Comparison of ENCODE assay signal across 8 cellular contexts in the genomic region with DNA sequence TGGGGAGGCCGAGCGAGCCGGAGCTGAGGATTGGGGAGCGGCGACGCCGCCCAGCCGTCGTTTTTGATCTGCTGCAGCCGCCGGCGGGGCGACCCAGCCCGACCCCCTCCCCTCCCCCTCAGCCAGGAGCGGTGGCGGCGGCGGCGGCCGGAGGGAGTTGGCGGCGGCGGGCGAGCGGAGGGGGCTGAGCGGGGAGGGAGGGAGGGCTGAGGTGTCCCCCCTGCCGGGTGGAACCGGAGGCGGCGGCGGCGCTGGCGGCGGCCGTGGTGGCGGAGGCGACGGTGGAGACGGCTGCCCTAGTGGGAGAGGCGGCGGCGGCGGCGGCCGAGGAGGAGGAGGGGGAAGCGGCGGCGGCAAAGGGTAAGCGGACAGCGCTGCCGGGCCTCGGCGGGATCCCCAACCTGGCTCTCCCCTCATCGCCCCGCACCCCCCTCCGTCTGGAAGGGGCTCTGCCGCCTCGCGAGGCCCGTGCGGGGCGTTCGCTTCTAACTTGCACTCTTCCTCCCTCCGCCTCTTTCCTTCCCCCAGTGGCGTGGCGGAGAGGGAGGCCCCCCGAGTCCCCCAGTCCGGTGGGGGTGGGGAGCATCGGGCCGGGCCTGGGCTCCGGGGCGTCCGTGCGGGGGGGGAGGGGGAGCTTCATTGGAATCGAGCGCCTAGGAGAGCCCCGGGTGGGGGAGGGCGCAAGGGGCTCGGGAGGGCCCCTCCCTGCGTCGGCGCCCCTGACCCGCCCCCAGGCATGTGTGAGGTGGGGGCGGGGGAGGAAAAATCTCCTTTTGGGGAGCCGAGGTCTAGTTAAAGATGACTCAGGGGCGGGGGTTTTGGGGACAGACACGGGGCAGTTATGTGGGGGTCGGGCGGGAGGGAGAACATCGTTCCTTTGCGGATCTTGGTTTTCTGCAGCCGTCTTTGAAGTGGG. TPM values are rescaled to one million over a fixed set of nuclear protein-coding genes. Genes with fewer than 3 reads are reported as not detected.
DNase-seq lines count a peak whose midpoint lies in the region; ATAC-seq and TF ChIP-seq lines count a peak whose summit lies in the region.

A gene with protein sequence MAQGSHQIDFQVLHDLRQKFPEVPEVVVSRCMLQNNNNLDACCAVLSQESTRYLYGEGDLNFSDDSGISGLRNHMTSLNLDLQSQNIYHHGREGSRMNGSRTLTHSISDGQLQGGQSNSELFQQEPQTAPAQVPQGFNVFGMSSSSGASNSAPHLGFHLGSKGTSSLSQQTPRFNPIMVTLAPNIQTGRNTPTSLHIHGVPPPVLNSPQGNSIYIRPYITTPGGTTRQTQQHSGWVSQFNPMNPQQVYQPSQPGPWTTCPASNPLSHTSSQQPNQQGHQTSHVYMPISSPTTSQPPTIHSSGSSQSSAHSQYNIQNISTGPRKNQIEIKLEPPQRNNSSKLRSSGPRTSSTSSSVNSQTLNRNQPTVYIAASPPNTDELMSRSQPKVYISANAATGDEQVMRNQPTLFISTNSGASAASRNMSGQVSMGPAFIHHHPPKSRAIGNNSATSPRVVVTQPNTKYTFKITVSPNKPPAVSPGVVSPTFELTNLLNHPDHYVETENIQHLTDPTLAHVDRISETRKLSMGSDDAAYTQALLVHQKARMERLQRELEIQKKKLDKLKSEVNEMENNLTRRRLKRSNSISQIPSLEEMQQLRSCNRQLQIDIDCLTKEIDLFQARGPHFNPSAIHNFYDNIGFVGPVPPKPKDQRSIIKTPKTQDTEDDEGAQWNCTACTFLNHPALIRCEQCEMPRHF (plus strand): TSS at position 57 of the 916 bp plus-strand sequence. CDS start 52,286 bp downstream, outside the sequence.

- peaks cover 73% of the 10 kb centered on the region for H3K79me2 ChIP-seq in OCI-LY3 (ENCODE audit: low read length)
- H3K79me2 ChIP-seq in neural cell (replicated peaks; ENCODE audit: insufficient read depth, low read length) = peaks cover 46% of the 10 kb centered on the region

- peaks cover 32% of the 10 kb centered on the region for H3K4me1 ChIP-seq in OCI-LY3 (ENCODE audit: low read length)

- no peak for TF ChIP-seq CTCF in OCI-LY3 (IDR thresholded peaks at IDR 0.05; ENCODE audit: low read depth, low read length)
- no peak for TF ChIP-seq CTCF in neural cell (IDR thresholded peaks at IDR 0.05; ENCODE audit: poor library complexity, severe bottlenecking)

- no peak for TF ChIP-seq RAD21 in neural cell (conservative IDR thresholded peaks at IDR 0.05)

- no peaks in the 10 kb centered on the region for H3K9me3 Mint-ChIP-seq in activated T-cell treated with anti-CD3 and anti-CD28 coated beads, Interleukin-2, amount 50 U/mL, for 24 hours

- peaks cover 44% of the 10 kb centered on the region for H3K4me1 Mint-ChIP-seq in activated T-cell treated with anti-CD3 and anti-CD28 coated beads, Interleukin-2, amount 50 U/mL, for 24 hours (ENCODE audit: low read depth)

- H3K36me3 Mint-ChIP-seq in activated T-cell treated with anti-CD3 and anti-CD28 coated beads, Interleukin-2, amount 50 U/mL, for 24 hours (ENCODE audit: low read depth) = peaks cover 38% of the 10 kb centered on the region

- H3K9ac ChIP-seq in OCI-LY3 (ENCODE audit: low read length) (peak within 1 kb of the TSS; percentile 99), neural cell (ENCODE audit: low read length) (peak within 1 kb of the TSS; percentile 91)

- peaks cover 5% of the 10 kb centered on the region for H3F3A ChIP-seq in neural cell (ENCODE audit: insufficient read depth, low read length, poor library complexity, severe bottlenecking)

- H4K20me1 ChIP-seq in OCI-LY3 (ENCODE audit: insufficient read depth, low read length) (peaks cover 38% of the 10 kb centered on the region), neural cell (ENCODE audit: insufficient read depth) (peaks cover 2% of the 10 kb centered on the region)

- H3K9me2 ChIP-seq in neural cell (ENCODE audit: insufficient read depth, low read length) = no peaks in the 10 kb centered on the region

- DNase-seq in activated T-cell treated with anti-CD3 and anti-CD28 coated beads, Interleukin-2, amount 50 U/mL, for 24 hours = peak; percentile 87
- peak; percentile 14 for DNase-seq in fibroblast of gingiva (ENCODE audit: low read depth)
- DNase-seq in stimulated activated naive CD8-positive, alpha-beta T cell treated with anti-CD3 and anti-CD28 coated beads, Interleukin-15, Interleukin-2, amounts not matched to agents 100 U/mL and 50 U/mL, for 24 hours = peak; percentile 86
- no peak for DNase-seq in NCI-H1048 (lab: John Stamatoyannopoulos, UW)

- peak within 1 kb of the TSS; percentile 99 for H3K4me3 ChIP-seq in OCI-LY3 (ENCODE audit: low read length)
- H3K4me3 ChIP-seq in neural cell (ENCODE audit: low read length) = peak within 1 kb of the TSS; percentile 83

- peak within 1 kb of the TSS; percentile 88 for H3K4me3 Mint-ChIP-seq in activated T-cell treated with anti-CD3 and anti-CD28 coated beads, Interleukin-2, amount 50 U/mL, for 24 hours

- H3K27me3 Mint-ChIP-seq in activated T-cell treated with anti-CD3 and anti-CD28 coated beads, Interleukin-2, amount 50 U/mL, for 24 hours = no peaks in the 10 kb centered on the region

- H3K4me2 ChIP-seq in OCI-LY3 (ENCODE audit: low read length) = peak within 1 kb of the TSS; percentile 88
- peak within 1 kb of the TSS; percentile 90 for H3K4me2 ChIP-seq in neural cell (ENCODE audit: low read length)

- H3K27ac ChIP-seq in OCI-LY3 (ENCODE audit: low read length) (peak within 1 kb of the TSS; percentile 99), neural cell (ENCODE audit: low read length) (peak within 1 kb of the TSS; percentile 91)

- no peak within 1 kb of the TSS for H2AFZ ChIP-seq in OCI-LY3 (ENCODE audit: low read depth, low read length)
- peak within 1 kb of the TSS; percentile 62 for H2AFZ ChIP-seq in neural cell (ENCODE audit: low read depth, low read length)

- H3K27ac Mint-ChIP-seq in activated T-cell treated with anti-CD3 and anti-CD28 coated beads, Interleukin-2, amount 50 U/mL, for 24 hours = peak within 1 kb of the TSS; percentile 98

- ATAC-seq in GM18861 (IDR thresholded peaks at IDR 0.05; ENCODE audit: unreplicated experiment) (peak; percentile 4), HG02938 (IDR thresholded peaks at IDR 0.05; ENCODE audit: unreplicated experiment) (peak; percentile 27)
- peak; percentile 58 for ATAC-seq in stimulated activated naive CD8-positive, alpha-beta T cell treated with anti-CD3 and anti-CD28 coated beads, Interleukin-15, Interleukin-2, amounts not matched to agents 100 U/mL and 50 U/mL, for 24 hours

- no peaks in the 10 kb centered on the region for H3K9me3 ChIP-seq in OCI-LY3 (ENCODE audit: insufficient read depth, low read length)
- H3K9me3 ChIP-seq in neural cell (ENCODE audit: low read length) = no peaks in the 10 kb centered on the region

- no peaks in the 10 kb centered on the region for H3K36me3 ChIP-seq in OCI-LY3 (replicated peaks; ENCODE audit: low read depth, low read length)
- H3K36me3 ChIP-seq in neural cell (ENCODE audit: insufficient read depth, low read length) = no peaks in the 10 kb centered on the region

- H3K27me3 ChIP-seq in OCI-LY3 (ENCODE audit: low read depth, low read length) = no peaks in the 10 kb centered on the region
- H3K27me3 ChIP-seq in neural cell (ENCODE audit: insufficient read depth, low read depth, low read length) = no peaks in the 10 kb centered on the region

- TF ChIP-seq EP300 in neural cell (conservative IDR thresholded peaks at IDR 0.05; ENCODE audit: poor library complexity, severe bottlenecking) = peak; percentile 12

TF ChIP-seq in neural cell, 6 proteins besides CTCF, POLR2A, EP300 and RAD21:
- TF ChIP-seq TAF1 (IDR thresholded peaks at IDR 0.05; ENCODE audit: low read depth) (no peak), MXI1 (conservative IDR thresholded peaks at IDR 0.05; ENCODE audit: poor library complexity, severe bottlenecking) (peak; percentile 0)
- TF ChIP-seq, protein P1, sequence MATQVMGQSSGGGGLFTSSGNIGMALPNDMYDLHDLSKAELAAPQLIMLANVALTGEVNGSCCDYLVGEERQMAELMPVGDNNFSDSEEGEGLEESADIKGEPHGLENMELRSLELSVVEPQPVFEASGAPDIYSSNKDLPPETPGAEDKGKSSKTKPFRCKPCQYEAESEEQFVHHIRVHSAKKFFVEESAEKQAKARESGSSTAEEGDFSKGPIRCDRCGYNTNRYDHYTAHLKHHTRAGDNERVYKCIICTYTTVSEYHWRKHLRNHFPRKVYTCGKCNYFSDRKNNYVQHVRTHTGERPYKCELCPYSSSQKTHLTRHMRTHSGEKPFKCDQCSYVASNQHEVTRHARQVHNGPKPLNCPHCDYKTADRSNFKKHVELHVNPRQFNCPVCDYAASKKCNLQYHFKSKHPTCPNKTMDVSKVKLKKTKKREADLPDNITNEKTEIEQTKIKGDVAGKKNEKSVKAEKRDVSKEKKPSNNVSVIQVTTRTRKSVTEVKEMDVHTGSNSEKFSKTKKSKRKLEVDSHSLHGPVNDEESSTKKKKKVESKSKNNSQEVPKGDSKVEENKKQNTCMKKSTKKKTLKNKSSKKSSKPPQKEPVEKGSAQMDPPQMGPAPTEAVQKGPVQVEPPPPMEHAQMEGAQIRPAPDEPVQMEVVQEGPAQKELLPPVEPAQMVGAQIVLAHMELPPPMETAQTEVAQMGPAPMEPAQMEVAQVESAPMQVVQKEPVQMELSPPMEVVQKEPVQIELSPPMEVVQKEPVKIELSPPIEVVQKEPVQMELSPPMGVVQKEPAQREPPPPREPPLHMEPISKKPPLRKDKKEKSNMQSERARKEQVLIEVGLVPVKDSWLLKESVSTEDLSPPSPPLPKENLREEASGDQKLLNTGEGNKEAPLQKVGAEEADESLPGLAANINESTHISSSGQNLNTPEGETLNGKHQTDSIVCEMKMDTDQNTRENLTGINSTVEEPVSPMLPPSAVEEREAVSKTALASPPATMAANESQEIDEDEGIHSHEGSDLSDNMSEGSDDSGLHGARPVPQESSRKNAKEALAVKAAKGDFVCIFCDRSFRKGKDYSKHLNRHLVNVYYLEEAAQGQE (IDR thresholded peaks at IDR 0.05; ENCODE audit: borderline replicate concordance) = no peak

RNA-seq across cellular contexts. Expression of the gene that starts here (rescaled TPM):
- 27.6 and 29.4 TPM in 2 replicates for polyA plus RNA-seq in neural cell
- polyA minus RNA-seq in neural cell = 55.0 and 68.0 TPM in 2 replicates

Comparison
In these comparisons a context has a peak if more than half of its experiments do, and no peak if none do; other contexts are left out.
1. ATAC-seq: peak in every context shown above with its lines; median percentile 58 in stimulated activated naive CD8-positive, alpha-beta T cell treated with anti-CD3 and anti-CD28 coated beads, Interleukin-15, Interleukin-2, amounts not matched to agents 100 U/mL and 50 U/mL, for 24 hours; 27 in HG02938; 4 in GM18861.